Comparison of ENCODE assay signal across 14 cellular contexts in the genomic region with DNA sequence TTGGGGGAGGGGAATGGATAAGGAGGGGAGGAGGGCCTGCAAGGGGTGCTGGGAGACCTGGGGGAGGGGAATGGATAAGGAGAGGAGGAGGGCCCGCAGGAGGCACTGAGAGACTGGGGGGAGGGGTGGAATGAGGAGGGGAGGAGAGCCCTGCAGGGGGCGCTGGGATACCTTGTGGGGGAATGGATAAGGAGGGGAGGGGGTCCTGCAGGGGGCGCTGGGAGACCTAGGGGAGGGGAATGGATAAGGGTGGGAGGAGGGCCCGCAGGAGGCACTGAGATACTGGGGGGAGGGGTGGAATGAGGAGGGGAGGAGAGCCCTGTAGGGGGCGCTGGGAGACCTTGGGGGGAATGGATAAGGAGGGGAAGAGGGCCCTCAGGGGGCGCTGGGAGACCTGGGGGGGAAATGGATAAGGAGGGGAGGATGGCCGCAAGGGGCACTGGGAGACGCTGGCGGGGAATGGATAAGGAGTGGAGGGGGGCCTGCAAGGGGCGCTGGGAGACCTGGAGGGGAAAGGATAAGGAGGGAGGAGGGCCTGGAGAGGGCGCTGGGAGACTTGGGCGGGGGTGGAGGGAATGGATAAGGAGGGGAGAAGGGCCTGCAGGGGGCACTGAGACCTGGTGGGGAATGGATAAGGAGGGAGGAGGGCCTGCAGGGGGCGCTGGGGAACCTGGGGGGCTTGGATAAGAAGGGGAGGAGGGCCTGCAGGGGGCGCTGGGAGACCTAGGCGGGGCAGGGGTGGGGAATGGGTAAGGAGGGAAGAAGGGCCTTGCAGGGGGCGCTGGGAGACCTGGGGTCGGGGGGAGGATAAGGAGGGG. TPM values are rescaled to one million over a fixed set of nuclear protein-coding genes. Genes with fewer than 3 reads are reported as not detected.
A peak's percentile ranks its signal among the peaks of the same experiment; 100 is the strongest.
DNase-seq lines count a peak whose midpoint lies in the region; ATAC-seq and TF ChIP-seq lines count a peak whose summit lies in the region.
"Had no signal": no experiment of that assay in that cellular context is flagged by ENCODE, and none has a peak within 500 bp of the region (broad histone marks: within the 10 kb centered on the region; RNA-seq: fewer than 3 reads in every experiment).

No MANE protein-coding gene starts in this region.

- no peaks in the 10 kb centered on the region for H4K20me1 ChIP-seq in GM23338 (replicated peaks; ENCODE audit: insufficient read depth)

- no peak for TF ChIP-seq POLR2A in vagina (IDR thresholded peaks at IDR 0.05)

- no peak overlapping the region for H3K9ac ChIP-seq in SK-N-MC (ENCODE audit: insufficient read length)

- no peaks in the 10 kb centered on the region for H3K79me2 ChIP-seq in GM23338 (replicated peaks; ENCODE audit: insufficient read depth)

- DNase-seq in SIG-M5 treated with dmso at 0.1 percent for 504 hours (lab: John Stamatoyannopoulos, UW; ENCODE audit: unreplicated experiment) (peak; percentile 46), SIG-M5 (lab: John Stamatoyannopoulos, UW) (no peak), GM23338 (ENCODE audit: low spot score) (peak; percentile 69), SK-N-MC (ENCODE audit: low read depth, low spot score) (peak; percentile 42), left lobe of liver (ENCODE audit: low spot score) (no peak), Right ventricle myocardium superior (no peak), RWPE1 (ENCODE audit: low spot score) (no peak), vagina (ENCODE audit: extremely low spot score in 2 of 2) (no peak)

- H3K9me3 ChIP-seq in SK-N-MC (ENCODE audit: low read depth, low read length) (no peaks in the 10 kb centered on the region), vagina (no peaks in the 10 kb centered on the region)
- H3K9me3 ChIP-seq: esophagus muscularis mucosa had no signal

- no peak overlapping the region for H3K4me3 Mint-ChIP-seq in GM23338
- H3K4me3 Mint-ChIP-seq: stimulated activated effector memory CD8-positive, alpha-beta T cell treated with anti-CD3 and anti-CD28 coated beads, Interleukin-12 subunit alpha, Interleukin-12 subunit beta, amount 100 ng/mL, for 72 hours; T-cell had no signal

- no peak overlapping the region for H3K27ac Mint-ChIP-seq in GM23338
- H3K27ac Mint-ChIP-seq: stimulated activated effector memory CD8-positive, alpha-beta T cell treated with anti-CD3 and anti-CD28 coated beads, Interleukin-12 subunit alpha, Interleukin-12 subunit beta, amount 100 ng/mL, for 72 hours; T-cell had no signal

- no peaks in the 10 kb centered on the region for H3K9me2 ChIP-seq in GM23338 (ENCODE audit: insufficient read depth)

- intact Hi-C loops in Right ventricle myocardium superior (cut with DNase I), result no loop called here
- intact Hi-C loops in vagina (cut with DNase I), result no loop called here

- no peaks in the 10 kb centered on the region for H3F3A ChIP-seq in GM23338 (replicated peaks; ENCODE audit: low read depth)

- POLR2A ChIA-PET in RWPE1 (lab: Yijun Ruan, JAX; ENCODE audit: low non-redundant PET), result no interaction called here

- H3K4me3 ChIP-seq in GM23338 (no peak overlapping the region), SK-N-MC (peak overlapping the region; percentile 21; the same call in 1 of the 2 replicates), vagina (no peak overlapping the region)
- H3K4me3 ChIP-seq: esophagus muscularis mucosa, skin epidermis had no signal

- H3K36me3 ChIP-seq in GM23338 (ENCODE audit: insufficient read depth) (no peaks in the 10 kb centered on the region), SK-N-MC (ENCODE audit: insufficient read depth, low read length) (no peaks in the 10 kb centered on the region), vagina (no peaks in the 10 kb centered on the region)
- H3K36me3 ChIP-seq: esophagus muscularis mucosa had no signal

- H3K27me3 ChIP-seq in GM23338 (ENCODE audit: insufficient read depth), result no peaks in the 10 kb centered on the region
- no peaks in the 10 kb centered on the region for H3K27me3 ChIP-seq in vagina

- H3K4me1 Mint-ChIP-seq in GM23338, result peaks cover 20% of the 10 kb centered on the region

- TF ChIP-seq CTCF in GM23338 (conservative IDR thresholded peaks at IDR 0.05; ENCODE audit: low read depth in 2 of 2) (peak; percentile 33 to 58), RWPE1 (conservative IDR thresholded peaks at IDR 0.05; ENCODE audit: low read depth) (no peak), vagina (IDR thresholded peaks at IDR 0.05) (no peak)

- H3K4me2 ChIP-seq in GM23338, result no peak overlapping the region

- H2AFZ ChIP-seq in GM23338, result no peak overlapping the region

- peaks cover 3% of the 10 kb centered on the region for H3K27me3 Mint-ChIP-seq in GM23338 (ENCODE audit: insufficient read depth, low read depth, poor library complexity)

- CTCF ChIA-PET in RWPE1 (lab: Yijun Ruan, JAX), result interaction anchor here (0.6 kb wide), 2 partner anchors 13 to 33 kb away, joined by 3 read pairs; no protein-coding TSS in a partner anchor

- peak; percentile 21 for ATAC-seq in GM23338
- peak; percentile 36 for ATAC-seq in left lobe of liver
- ATAC-seq in Right ventricle myocardium superior (ENCODE audit: poor library complexity), result no peak
- ATAC-seq: stimulated activated effector memory CD8-positive, alpha-beta T cell treated with anti-CD3 and anti-CD28 coated beads, Interleukin-12 subunit alpha, Interleukin-12 subunit beta, amount 100 ng/mL, for 72 hours; T-cell had no signal

- H3K36me3 Mint-ChIP-seq in GM23338 (ENCODE audit: low read depth), result no peaks in the 10 kb centered on the region
- H3K36me3 Mint-ChIP-seq: stimulated activated effector memory CD8-positive, alpha-beta T cell treated with anti-CD3 and anti-CD28 coated beads, Interleukin-12 subunit alpha, Interleukin-12 subunit beta, amount 100 ng/mL, for 72 hours; T-cell had no signal

- peaks cover 14% of the 10 kb centered on the region for H3K4me1 ChIP-seq in GM23338 (ENCODE audit: insufficient read depth)
- no peaks in the 10 kb centered on the region for H3K4me1 ChIP-seq in vagina
- H3K4me1 ChIP-seq: esophagus muscularis mucosa had no signal

- no peak overlapping the region for H3K27ac ChIP-seq in GM23338 (ENCODE audit: low read depth)
- H3K27ac ChIP-seq in SK-N-MC, result peak overlapping the region; percentile 39; the same call in 1 of the 2 replicates
- no peak overlapping the region for H3K27ac ChIP-seq in RWPE1
- no peak overlapping the region for H3K27ac ChIP-seq in vagina
- H3K27ac ChIP-seq: esophagus muscularis mucosa, skin epidermis had no signal

- H3K9me3 Mint-ChIP-seq in GM23338, result no peaks in the 10 kb centered on the region
- H3K9me3 Mint-ChIP-seq: nephron; stimulated activated effector memory CD8-positive, alpha-beta T cell treated with anti-CD3 and anti-CD28 coated beads, Interleukin-12 subunit alpha, Interleukin-12 subunit beta, amount 100 ng/mL, for 72 hours; T-cell had no signal

TF ChIP-seq in GM23338, 12 proteins besides CTCF, POLR2A, EP300 and RAD21 (continues in another document):
- TF ChIP-seq EZH2 (IDR thresholded peaks at IDR 0.05; ENCODE audit: low read depth, unreplicated experiment) (no peak), NANOG (IDR thresholded peaks at IDR 0.05; ENCODE audit: borderline replicate concordance) (no peak), CREB1 (CRISPR knock-in tag; IDR thresholded peaks at IDR 0.05; ENCODE audit: low read depth) (no peak), STAT1 (IDR thresholded peaks at IDR 0.05; ENCODE audit: unreplicated experiment) (no peak), ZNF331 (CRISPR knock-in tag; IDR thresholded peaks at IDR 0.05; ENCODE audit: low read depth) (no peak)
- TF ChIP-seq, protein P1, sequence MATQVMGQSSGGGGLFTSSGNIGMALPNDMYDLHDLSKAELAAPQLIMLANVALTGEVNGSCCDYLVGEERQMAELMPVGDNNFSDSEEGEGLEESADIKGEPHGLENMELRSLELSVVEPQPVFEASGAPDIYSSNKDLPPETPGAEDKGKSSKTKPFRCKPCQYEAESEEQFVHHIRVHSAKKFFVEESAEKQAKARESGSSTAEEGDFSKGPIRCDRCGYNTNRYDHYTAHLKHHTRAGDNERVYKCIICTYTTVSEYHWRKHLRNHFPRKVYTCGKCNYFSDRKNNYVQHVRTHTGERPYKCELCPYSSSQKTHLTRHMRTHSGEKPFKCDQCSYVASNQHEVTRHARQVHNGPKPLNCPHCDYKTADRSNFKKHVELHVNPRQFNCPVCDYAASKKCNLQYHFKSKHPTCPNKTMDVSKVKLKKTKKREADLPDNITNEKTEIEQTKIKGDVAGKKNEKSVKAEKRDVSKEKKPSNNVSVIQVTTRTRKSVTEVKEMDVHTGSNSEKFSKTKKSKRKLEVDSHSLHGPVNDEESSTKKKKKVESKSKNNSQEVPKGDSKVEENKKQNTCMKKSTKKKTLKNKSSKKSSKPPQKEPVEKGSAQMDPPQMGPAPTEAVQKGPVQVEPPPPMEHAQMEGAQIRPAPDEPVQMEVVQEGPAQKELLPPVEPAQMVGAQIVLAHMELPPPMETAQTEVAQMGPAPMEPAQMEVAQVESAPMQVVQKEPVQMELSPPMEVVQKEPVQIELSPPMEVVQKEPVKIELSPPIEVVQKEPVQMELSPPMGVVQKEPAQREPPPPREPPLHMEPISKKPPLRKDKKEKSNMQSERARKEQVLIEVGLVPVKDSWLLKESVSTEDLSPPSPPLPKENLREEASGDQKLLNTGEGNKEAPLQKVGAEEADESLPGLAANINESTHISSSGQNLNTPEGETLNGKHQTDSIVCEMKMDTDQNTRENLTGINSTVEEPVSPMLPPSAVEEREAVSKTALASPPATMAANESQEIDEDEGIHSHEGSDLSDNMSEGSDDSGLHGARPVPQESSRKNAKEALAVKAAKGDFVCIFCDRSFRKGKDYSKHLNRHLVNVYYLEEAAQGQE (IDR thresholded peaks at IDR 0.05; ENCODE audit: unreplicated experiment), result no peak
- TF ChIP-seq, protein P2, sequence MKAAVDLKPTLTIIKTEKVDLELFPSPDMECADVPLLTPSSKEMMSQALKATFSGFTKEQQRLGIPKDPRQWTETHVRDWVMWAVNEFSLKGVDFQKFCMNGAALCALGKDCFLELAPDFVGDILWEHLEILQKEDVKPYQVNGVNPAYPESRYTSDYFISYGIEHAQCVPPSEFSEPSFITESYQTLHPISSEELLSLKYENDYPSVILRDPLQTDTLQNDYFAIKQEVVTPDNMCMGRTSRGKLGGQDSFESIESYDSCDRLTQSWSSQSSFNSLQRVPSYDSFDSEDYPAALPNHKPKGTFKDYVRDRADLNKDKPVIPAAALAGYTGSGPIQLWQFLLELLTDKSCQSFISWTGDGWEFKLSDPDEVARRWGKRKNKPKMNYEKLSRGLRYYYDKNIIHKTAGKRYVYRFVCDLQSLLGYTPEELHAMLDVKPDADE (IDR thresholded peaks at IDR 0.05), result no peak

RNA-seq across cellular contexts. Expression of a gene that starts 1.3 kb away (rescaled TPM):
- 1.4 and 2.1 TPM in 2 replicates for total RNA-seq in GM23338 (2014; rRNA removed; shearing (Covaris generic))
- polyA plus RNA-seq in GM23338 (2016; fragmentation: Nextera tagmentation; extraction: Ambion mirVana), result 0.55 and 0.80 TPM in 2 replicates
- 0.15 TPM for total RNA-seq in left lobe of liver
- total RNA-seq in Right ventricle myocardium superior, result not detected
- not detected for total RNA-seq in vagina
- total RNA-seq: esophagus muscularis mucosa had no signal
- polyA plus RNA-seq: keratinocyte had no signal

RNA-seq across cellular contexts. Expression of a gene that starts 34.6 kb away (rescaled TPM):
- not detected in 2 replicates for total RNA-seq in GM23338 (2014; rRNA removed; shearing (Covaris generic))
- not detected in 2 replicates for polyA plus RNA-seq in GM23338 (2016; fragmentation: Nextera tagmentation; extraction: Ambion mirVana)
- 1,004 TPM for total RNA-seq in left lobe of liver
- 2.3 TPM for total RNA-seq in Right ventricle myocardium superior
- 13.0 TPM for total RNA-seq in vagina
- polyA plus RNA-seq: keratinocyte had no signal

Comparison
In these comparisons a context has a peak if more than half of its experiments do, and no peak if none do; other contexts are left out.
1. DNase-seq: peak in SIG-M5 treated with dmso at 0.1 percent for 504 hours (single experiment), GM23338 (single experiment) and SK-N-MC (single experiment); none in SIG-M5 (single experiment), left lobe of liver (single experiment), Right ventricle myocardium superior (single experiment), RWPE1 (single experiment) and vagina (0 of 2).
2. CTCF ChIP-seq: peak in GM23338 (2 of 2); none in RWPE1 (single experiment) and vagina (0 of 3).
3. RNA of a gene that starts 34.6 kb away (total RNA-seq): 1,004 TPM in left lobe of liver (single experiment); 13.0 TPM in vagina (single experiment), 2.3 TPM in Right ventricle myocardium superior (single experiment) and not detected in GM23338; every median in the first group is over 10 times any median in the second.